Comparison of ENCODE assay signal across 14 cellular contexts in the genomic region with DNA sequence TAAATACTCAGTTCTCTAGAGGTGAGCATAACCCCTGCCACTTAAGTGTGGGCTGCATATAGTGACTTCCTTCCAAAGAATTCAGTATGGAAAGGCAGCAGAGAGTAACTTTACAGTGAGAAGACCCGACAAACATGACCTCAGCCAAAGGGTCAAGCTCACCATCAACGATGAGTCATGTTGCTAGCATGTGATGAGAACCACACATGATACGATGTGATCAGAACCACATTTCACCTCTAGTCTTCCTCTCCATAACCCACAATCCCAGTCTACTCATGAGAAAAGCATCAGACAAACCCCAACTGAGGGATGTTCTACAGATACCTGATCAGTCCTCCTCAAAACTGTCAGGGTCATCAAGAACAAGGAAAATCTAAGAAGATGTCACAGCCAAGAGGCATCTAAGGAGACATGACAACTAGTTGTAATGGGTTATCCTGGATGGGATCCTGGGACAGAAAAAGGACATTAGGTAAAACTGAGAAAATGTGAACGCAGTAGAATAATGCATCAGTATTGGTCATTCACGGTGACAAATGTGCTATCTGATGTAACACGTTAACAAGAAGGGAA. TPM values are rescaled to one million over a fixed set of nuclear protein-coding genes. Genes with fewer than 3 reads are reported as not detected.
A peak's percentile ranks its signal among the peaks of the same experiment; 100 is the strongest.
DNase-seq lines count a peak whose midpoint lies in the region; ATAC-seq and TF ChIP-seq lines count a peak whose summit lies in the region.
"Had no signal": no experiment of that assay in that cellular context is flagged by ENCODE, and none has a peak within 500 bp of the region (broad histone marks: within the 10 kb centered on the region; RNA-seq: fewer than 3 reads in every experiment).

No MANE protein-coding gene starts in this region.

- no peaks in the 10 kb centered on the region for H3K9me3 Mint-ChIP-seq in Calu3 (ENCODE audit: low read depth, unreplicated experiment)
- H3K9me3 Mint-ChIP-seq: activated naive CD8-positive, alpha-beta T cell treated with anti-CD3 and anti-CD28 coated beads for 36 hours; GM23338 had no signal

- TF ChIP-seq POLR2A in right lobe of liver (IDR thresholded peaks at IDR 0.05): no peak

- WGBS in mammary epithelial cell (ENCODE audit: low coverage, missing lambda C conversion rate): 59% methylated on average over 6 of the region's 6 CpGs
- WGBS in right lobe of liver (ENCODE audit: insufficient coverage, low coverage, low lambda C conversion rate, missing lambda C conversion rate): 30% methylated on average over 6 of the region's 6 CpGs

- no peaks in the 10 kb centered on the region for H3K79me2 ChIP-seq in mammary epithelial cell (ENCODE audit: insufficient read depth, low read length)
- H3K79me2 ChIP-seq: parathyroid adenoma had no signal

- no TSS peak for BruUV-seq in Calu3 (replicated peaks; lab: Mats Ljungman, UMichigan)
- no TSS peak for BruUV-seq in mammary epithelial cell (replicated peaks; lab: Mats Ljungman, UMichigan)

- intact Hi-C loops in Calu3 (cut with micrococcal nuclease; ENCODE audit: unreplicated experiment) (no loop called here), mammary epithelial cell (cut with micrococcal nuclease) (no loop called here), right lobe of liver (cut with DNase I) (no loop called here)

- H3K36me3 ChIP-seq in mammary epithelial cell (ENCODE audit: insufficient read depth, low read length) (peaks cover 18% of the 10 kb centered on the region), right lobe of liver (no peaks in the 10 kb centered on the region)

- dilution Hi-C loops in mammary epithelial cell (cut with HindIII; ENCODE audit: low sequenced_read_pairs): no loop called here

- in situ Hi-C loops in mammary epithelial cell (cut with MboI; ENCODE audit: low sequenced_read_pairs in 2 of 2): no loop called here

- DNase-seq in Calu3: no peak
- DNase-seq in M059J (ENCODE audit: low read depth): peak; percentile 99
- DNase-seq in mammary epithelial cell: peak; percentile 79
- DNase-seq in right lobe of liver: peak in 1 of 3 donors; percentile 3
- no peak for DNase-seq in SHP77 (lab: John Stamatoyannopoulos, UW)
- no peak for DNase-seq in T-helper 17 cell
- DNase-seq: activated naive CD8-positive, alpha-beta T cell treated with anti-CD3 and anti-CD28 coated beads for 36 hours; DND-41; SIG-M5 had no signal

- peak in 1 of 4 donors; percentile 37 for ATAC-seq in right lobe of liver
- ATAC-seq in T-helper 17 cell: no peak
- ATAC-seq in HG03108 (IDR thresholded peaks at IDR 0.05; ENCODE audit: unreplicated experiment): no peak
- no peak for ATAC-seq in HG02973 (IDR thresholded peaks at IDR 0.05; ENCODE audit: unreplicated experiment)
- ATAC-seq: GM23338 had no signal

- TF ChIP-seq CTCF in Calu3 (IDR thresholded peaks at IDR 0.05; ENCODE audit: unreplicated experiment) (no peak), mammary epithelial cell (conservative IDR thresholded peaks at IDR 0.05 in 1 of 2, IDR thresholded peaks at IDR 0.05 in 1 of 2; ENCODE audit: extremely low read depth in 1 of 2, insufficient read depth in 1 of 2, low read depth in 1 of 2, low read length in 2 of 2) (no peak), right lobe of liver (IDR thresholded peaks at IDR 0.05) (no peak)

- H3K27me3 Mint-ChIP-seq in Calu3 (ENCODE audit: unreplicated experiment) (no peaks in the 10 kb centered on the region), T-helper 17 cell (no peaks in the 10 kb centered on the region)
- H3K27me3 Mint-ChIP-seq: activated naive CD8-positive, alpha-beta T cell treated with anti-CD3 and anti-CD28 coated beads for 36 hours had no signal

- no peaks in the 10 kb centered on the region for H3K9me3 ChIP-seq in mammary epithelial cell (replicated peaks; ENCODE audit: insufficient read depth, low read length)
- no peaks in the 10 kb centered on the region for H3K9me3 ChIP-seq in right lobe of liver
- H3K9me3 ChIP-seq in T-helper 17 cell (ENCODE audit: control insufficient read depth, low read length, poor library complexity, severe bottlenecking): no peaks in the 10 kb centered on the region
- H3K9me3 ChIP-seq: suprapubic skin had no signal

- H3K4me1 Mint-ChIP-seq in Calu3 (ENCODE audit: low read depth, unreplicated experiment): peaks cover 31% of the 10 kb centered on the region
- peaks cover 4% of the 10 kb centered on the region for H3K4me1 Mint-ChIP-seq in T-helper 17 cell

- H3K4me3 ChIP-seq in mammary epithelial cell (replicated peaks in 1 of 3; ENCODE audit: insufficient read depth in 1 of 3, low read depth in 2 of 3, low read length in 3 of 3) (no peak overlapping the region), right lobe of liver (no peak overlapping the region)
- H3K4me3 ChIP-seq: GM23338, suprapubic skin had no signal

- H2AFZ ChIP-seq in mammary epithelial cell (ENCODE audit: low read depth, low read length): no peak overlapping the region
- H2AFZ ChIP-seq: GM23338, parathyroid adenoma had no signal

- no peak overlapping the region for H3K9ac ChIP-seq in mammary epithelial cell (ENCODE audit: insufficient read depth, low read length)
- H3K9ac ChIP-seq: parathyroid adenoma had no signal

- no peaks in the 10 kb centered on the region for H4K20me1 ChIP-seq in mammary epithelial cell (ENCODE audit: insufficient read depth, low read length)

- CTCF ChIA-PET in Calu3 (lab: Charles Lee) (interaction anchor here (1.0 kb wide), 1 partner anchor 423 kb away, joined by 3 read pairs; no protein-coding TSS in a partner anchor), mammary epithelial cell (lab: Charles Lee; ENCODE audit: low non-redundant PET) (no interaction called here)

- no peak overlapping the region for H3K4me2 ChIP-seq in mammary epithelial cell (ENCODE audit: insufficient read depth, low read depth, low read length)
- H3K4me2 ChIP-seq: GM23338 had no signal

- H3K36me3 Mint-ChIP-seq in Calu3 (ENCODE audit: insufficient read depth, unreplicated experiment) (peaks cover 89% of the 10 kb centered on the region), T-helper 17 cell (ENCODE audit: low read depth) (no peaks in the 10 kb centered on the region)

- no peaks in the 10 kb centered on the region for H3K27me3 ChIP-seq in mammary epithelial cell (ENCODE audit: insufficient read depth, low read length)
- no peaks in the 10 kb centered on the region for H3K27me3 ChIP-seq in right lobe of liver
- H3K27me3 ChIP-seq: suprapubic skin had no signal

- H3K27ac Mint-ChIP-seq in Calu3 (ENCODE audit: unreplicated experiment) (peak overlapping the region; percentile 30), T-helper 17 cell (no peak overlapping the region)
- H3K27ac Mint-ChIP-seq: activated naive CD8-positive, alpha-beta T cell treated with anti-CD3 and anti-CD28 coated beads for 36 hours; GM23338 had no signal

- H3K27ac ChIP-seq in mammary epithelial cell (ENCODE audit: insufficient read depth, low read depth, low read length) (no peak overlapping the region), right lobe of liver (peak overlapping the region in 2 of 3 donors; percentile 52 to 68)
- H3K27ac ChIP-seq: parathyroid adenoma, suprapubic skin had no signal

- H3K4me3 Mint-ChIP-seq in Calu3 (ENCODE audit: low read depth, unreplicated experiment): no peak overlapping the region
- no peak overlapping the region for H3K4me3 Mint-ChIP-seq in T-helper 17 cell
- H3K4me3 Mint-ChIP-seq: activated naive CD8-positive, alpha-beta T cell treated with anti-CD3 and anti-CD28 coated beads for 36 hours; GM23338 had no signal

- H3K4me1 ChIP-seq in mammary epithelial cell (ENCODE audit: insufficient read depth, low read length): peaks cover 32% of the 10 kb centered on the region
- peaks cover 2 to 68% (median 32%) of the 10 kb centered on the region in 4 donors for H3K4me1 ChIP-seq in right lobe of liver

RNA-seq across cellular contexts. Expression of gene SEC61A1, which starts 28.2 kb away (rescaled TPM):
- total RNA-seq in Calu3 (2022) (372 and 394 TPM in 2 replicates), mammary epithelial cell (100 to 1,000 TPM; 291 to 353 TPM), right lobe of liver (100 to 1,000 TPM; 120 to 187 (median 151) TPM), T-helper 17 cell (100 to 1,000 TPM; 162 to 181 TPM)
- total RNA-seq in M059J (2014; rRNA removed; shearing (Covaris generic)): 469 and 512 TPM in 2 replicates
- polyA plus RNA-seq in mammary epithelial cell: 230 TPM
- 378 TPM for polyA minus RNA-seq in mammary epithelial cell

RNA-seq across cellular contexts. Expression of gene RUVBL1, which starts 43.2 kb away (rescaled TPM):
- 156 and 167 TPM in 2 replicates for total RNA-seq in Calu3 (2022)
- total RNA-seq in M059J (2014; rRNA removed; shearing (Covaris generic)): 93.9 and 127 TPM in 2 replicates
- 10 to 100 TPM; 53.7 to 78.8 TPM for total RNA-seq in mammary epithelial cell
- polyA plus RNA-seq in mammary epithelial cell: 106 TPM
- 84.5 TPM for polyA minus RNA-seq in mammary epithelial cell
- total RNA-seq in right lobe of liver: 10 to 100 TPM in 5 of 6 experiments, 1 to 10 TPM in 1; 8.6 to 20.3 (median 12.9) TPM
- total RNA-seq in T-helper 17 cell: 10 to 100 TPM; 18.5 to 21.3 TPM

Comparison
In these comparisons a context has a peak if more than half of its experiments do, and no peak if none do; other contexts are left out.
1. DNase-seq: peak in M059J (single experiment) and mammary epithelial cell (single experiment); none in Calu3 (single experiment), SHP77 (0 of 2) and T-helper 17 cell (0 of 3).